1 cellular context compared by ENCODE assay signal in genomic region chr14:49692895-49693737, GRCh38.
TF ChIP-seq lines count a peak whose summit lies in the region.

KLHDC1 (plus strand) TSS chr14:49693120; CDS start chr14:49693195, 75 bp downstream.

TF ChIP-seq in K562, 482 proteins besides CTCF, POLR2A, EP300 and RAD21 (continued from another document):
- TF ChIP-seq NKRF (IDR thresholded peaks at IDR 0.05; ENCODE audit: borderline replicate concordance) (no peak), MYBL2 (IDR thresholded peaks at IDR 0.05; ENCODE audit: low read depth) (no peak), MYBL2 (CRISPR knock-in tag; IDR thresholded peaks at IDR 0.05; ENCODE audit: borderline replicate concordance) (no peak), TAL1 (IDR thresholded peaks at IDR 0.05) (no peak), TSHZ1 (CRISPR knock-in tag; IDR thresholded peaks at IDR 0.05) (no peak)
